In genomic region chr17:66677201-66677981, GRCh38 we compare ENCODE assay signal across 9 cellular contexts.
DNase-seq lines count a peak whose midpoint lies in the region; TF ChIP-seq lines count a peak whose summit lies in the region.
"Had no signal": no experiment of that assay in that cellular context is flagged by ENCODE, and none has a peak within 500 bp of the region (broad histone marks: within the 10 kb centered on the region; RNA-seq: fewer than 3 reads in every experiment).

No MANE protein-coding gene starts in this region.

- no peak overlapping the region for H3K4me3 ChIP-seq in fibroblast of mammary gland (ENCODE audit: control insufficient read depth, low read depth, low read length)

- DNase-seq in activated CD8-positive, alpha-beta memory T cell treated with anti-CD3 and anti-CD28 coated beads, Interleukin-2, amount 50 U/mL, for 48 hours: peak; percentile 55
- no peak for DNase-seq in activated CD8-positive, alpha-beta memory T cell treated with anti-CD3 and anti-CD28 coated beads, Interleukin-2, amount 50 U/mL, for 4 hours
- DNase-seq in fibroblast of mammary gland (ENCODE audit: low read depth): peak; percentile 98
- DNase-seq in stromal cell of bone marrow (ENCODE audit: low read depth): peak; percentile 40
- DNase-seq in COLO668 (lab: John Stamatoyannopoulos, UW; ENCODE audit: unreplicated experiment): no peak
- DNase-seq in NCI-H1417 treated with DMSO at 0.1 percent for 48 hours (lab: John Stamatoyannopoulos, UW): no peak
- DNase-seq in DMS 273 treated with DMSO at 0.1 percent for 48 hours (lab: John Stamatoyannopoulos, UW): no peak
- DNase-seq: cerebellar nuclear complex had no signal

- TF ChIP-seq CTCF in VCaP (conservative IDR thresholded peaks at IDR 0.05) (no peak), fibroblast of mammary gland (conservative IDR thresholded peaks at IDR 0.05; ENCODE audit: control insufficient read depth, insufficient read depth, low read depth, low read length) (no peak)

- H3K27ac ChIP-seq in VCaP: peak overlapping the region; percentile 88

Comparison
In these comparisons a context has a peak if more than half of its experiments do, and no peak if none do; other contexts are left out.
1. DNase-seq: peak in activated CD8-positive, alpha-beta memory T cell treated with anti-CD3 and anti-CD28 coated beads, Interleukin-2, amount 50 U/mL, for 48 hours (single experiment), fibroblast of mammary gland (single experiment) and stromal cell of bone marrow (single experiment); none in activated CD8-positive, alpha-beta memory T cell treated with anti-CD3 and anti-CD28 coated beads, Interleukin-2, amount 50 U/mL, for 4 hours (single experiment), COLO668 (single experiment), NCI-H1417 treated with DMSO at 0.1 percent for 48 hours (single experiment) and DMS 273 treated with DMSO at 0.1 percent for 48 hours (single experiment).